ENCODE assay signal across 10 cellular contexts in the genomic region with DNA sequence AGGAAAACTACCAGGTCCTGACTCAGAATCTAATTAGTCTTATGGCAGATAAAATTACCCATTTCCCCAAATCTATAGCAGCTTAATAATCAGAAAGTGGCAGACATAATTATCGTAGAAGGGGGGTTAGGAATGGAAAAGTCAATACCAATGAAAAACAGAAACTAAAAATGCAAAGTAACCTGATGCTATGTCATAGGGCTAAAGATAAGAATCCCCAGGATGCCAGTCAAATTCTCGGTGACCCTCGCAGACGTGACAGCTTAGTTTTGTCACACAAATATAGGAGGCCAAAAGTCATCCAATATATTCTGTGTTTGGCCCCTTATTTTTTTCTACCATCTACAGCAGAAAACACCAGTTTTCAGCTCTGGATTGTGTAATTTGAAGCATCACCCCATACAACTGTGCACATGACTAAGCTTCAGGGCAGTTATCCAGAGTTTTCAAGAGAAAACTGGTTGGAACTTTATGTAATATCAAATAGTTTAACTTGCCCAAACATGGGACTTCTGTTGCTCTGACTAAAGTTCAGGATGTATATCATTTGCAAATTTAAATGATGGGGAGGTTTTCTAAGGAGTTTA. TPM values are rescaled to one million over a fixed set of nuclear protein-coding genes. Genes with fewer than 3 reads are reported as not detected.
DNase-seq lines count a peak whose midpoint lies in the region; ATAC-seq and TF ChIP-seq lines count a peak whose summit lies in the region.
"Had no signal": no experiment of that assay in that cellular context is flagged by ENCODE, and none has a peak within 500 bp of the region (broad histone marks: within the 10 kb centered on the region; RNA-seq: fewer than 3 reads in every experiment).

No MANE protein-coding gene starts in this region.

- no peak overlapping the region for H2BK120ac ChIP-seq in neuronal stem cell (ENCODE audit: low read depth, low read length)

- no peak overlapping the region for H3K18ac ChIP-seq in neuronal stem cell (ENCODE audit: low read length)

- H3K36me3 ChIP-seq in neuronal stem cell (replicated peaks in 1 of 2; ENCODE audit: control insufficient read depth in 2 of 2, insufficient read depth in 2 of 2, low read length in 2 of 2): no peaks in the 10 kb centered on the region

- TF ChIP-seq CTCF in AG09309 (IDR thresholded peaks at IDR 0.05; ENCODE audit: control insufficient read depth, insufficient read depth, low read depth, low read length, missing control alignments) (no peak), choroid plexus epithelial cell (conservative IDR thresholded peaks at IDR 0.05; ENCODE audit: low read depth, low read length) (no peak)

- no peak overlapping the region for H2AK5ac ChIP-seq in neuronal stem cell (ENCODE audit: low read depth, low read length)

- no peaks in the 10 kb centered on the region for H3K27me3 ChIP-seq in neuronal stem cell (ENCODE audit: control insufficient read depth in 3 of 3, insufficient read depth in 3 of 3, low read depth in 1 of 3, low read length in 3 of 3)

- H3K4me2 ChIP-seq in neuronal stem cell (ENCODE audit: insufficient read depth, low read length, poor library complexity, severe bottlenecking): no peak overlapping the region

- H3K27ac ChIP-seq in neuronal stem cell (replicated peaks; ENCODE audit: low read length): no peak overlapping the region

- no peak overlapping the region for H2BK5ac ChIP-seq in neuronal stem cell (ENCODE audit: low read length)

- no peak overlapping the region for H4K8ac ChIP-seq in neuronal stem cell (ENCODE audit: low read depth, low read length)

- H4K91ac ChIP-seq in neuronal stem cell (ENCODE audit: low read depth, low read length, poor library complexity): no peak overlapping the region

- H3K9me3 ChIP-seq in neuronal stem cell (replicated peaks in 1 of 2; ENCODE audit: control insufficient read depth in 2 of 2, insufficient read depth in 1 of 2, low read depth in 1 of 2, low read length in 2 of 2): no peaks in the 10 kb centered on the region

- no peaks in the 10 kb centered on the region for H3K79me1 ChIP-seq in neuronal stem cell (ENCODE audit: low read depth, low read length)

- DNase-seq in AG09309 (ENCODE audit: low read depth): peak; percentile 47
- DNase-seq in choroid plexus epithelial cell (ENCODE audit: low read depth): peak; percentile 85
- no peak for DNase-seq in RPMI8226
- DNase-seq in neuronal stem cell (ENCODE audit: low spot score): no peak
- DNase-seq in activated naive CD4-positive, alpha-beta T cell treated with anti-CD3 and anti-CD28 coated beads, Interleukin-2, amount 50 U/mL, for 16 hours: no peak
- DNase-seq in occipital lobe (lab: John Stamatoyannopoulos, UW): no peak

- no peak overlapping the region for H3K14ac ChIP-seq in neuronal stem cell (ENCODE audit: low read length)

- no peak overlapping the region for H2BK12ac ChIP-seq in neuronal stem cell (ENCODE audit: low read length)

- no peak overlapping the region for H2BK15ac ChIP-seq in neuronal stem cell (ENCODE audit: low read length)

- H3K4ac ChIP-seq in neuronal stem cell (ENCODE audit: low read length): no peak overlapping the region

- H3K4me1 ChIP-seq in neuronal stem cell (ENCODE audit: control insufficient read depth in 2 of 2, insufficient read depth in 1 of 2, low read depth in 1 of 2, low read length in 2 of 2): peaks cover 0 to 3% of the 10 kb centered on the region in 2 donors

- H2AFZ ChIP-seq in neuronal stem cell (ENCODE audit: low read length): no peak overlapping the region

- no CpG with 5 or more reads among the region's 4 CpGs for WGBS in neuronal stem cell (ENCODE audit: extremely low coverage in 2 of 2, insufficient read length in 2 of 2, insufficient replicate concordance in 1 of 2), 2 donors

- ATAC-seq in GM21360 (IDR thresholded peaks at IDR 0.05; ENCODE audit: unreplicated experiment): peak; percentile 6
- peak; percentile 32 for ATAC-seq in HG03378 (IDR thresholded peaks at IDR 0.05; ENCODE audit: unreplicated experiment)

- H3K4me3 ChIP-seq in AG09309 (ENCODE audit: control insufficient read depth, low read depth, low read length) (no peak overlapping the region), choroid plexus epithelial cell (ENCODE audit: low read depth, low read length) (no peak overlapping the region), neuronal stem cell (ENCODE audit: low read length in 2 of 2) (no peak overlapping the region)

- H3K9ac ChIP-seq in neuronal stem cell (ENCODE audit: low read depth, low read length, poor library complexity): no peak overlapping the region

- H3K23ac ChIP-seq in neuronal stem cell (ENCODE audit: low read depth, low read length, poor library complexity): no peak overlapping the region

RNA-seq across cellular contexts. Expression of gene RASSF6, which starts 30.9 kb away (rescaled TPM):
- under 0.01 TPM for polyA plus RNA-seq in neuronal stem cell (2013, experiment 1 of 2)
- not detected for polyA plus RNA-seq in neuronal stem cell (2013, experiment 2 of 2)
- total RNA-seq in occipital lobe: 0.31 TPM
- total RNA-seq: glomerular endothelial cell; T-helper 1 cell treated with Interleukin-12 subunit alpha and Interleukin-12 subunit beta and Interleukin-4 antibody, amounts not matched to agents 30 ng/mL and 1 ng/mL, for 36 hours had no signal

Comparison
In these comparisons a context has a peak if more than half of its experiments do, and no peak if none do; other contexts are left out.
1. DNase-seq: peak in AG09309 (single experiment) and choroid plexus epithelial cell (single experiment); none in RPMI8226 (single experiment), neuronal stem cell (single experiment), activated naive CD4-positive, alpha-beta T cell treated with anti-CD3 and anti-CD28 coated beads, Interleukin-2, amount 50 U/mL, for 16 hours (single experiment) and occipital lobe (single experiment).